ENCODE assay signal across 14 cellular contexts in genomic region chr2:18046558-18046957, GRCh38.
DNase-seq lines count a peak whose midpoint lies in the region; ATAC-seq and TF ChIP-seq lines count a peak whose summit lies in the region.
"Had no signal": no experiment of that assay in that cellular context is flagged by ENCODE, and none has a peak within 500 bp of the region (broad histone marks: within the 10 kb centered on the region; RNA-seq: fewer than 3 reads in every experiment).

No MANE protein-coding gene starts in this region.

- H3K27me3 Mint-ChIP-seq in HFFc6 (ENCODE audit: insufficient read depth): no peaks in the 10 kb centered on the region; the same call in none of the 2 replicates

- H3K4me3 Mint-ChIP-seq in HFFc6: no peak overlapping the region; the same call in 1 of the 2 replicates
- H3K4me3 Mint-ChIP-seq: naive B cell had no signal

- peak overlapping the region; percentile 79 for H3K4me2 ChIP-seq in skeletal muscle satellite cell (ENCODE audit: low read length)

- no peaks in the 10 kb centered on the region for H3K36me3 Mint-ChIP-seq in HFFc6 (ENCODE audit: low read depth)
- H3K36me3 Mint-ChIP-seq: naive B cell had no signal

- H3K36me3 ChIP-seq in SJCRH30: no peaks in the 10 kb centered on the region
- no peaks in the 10 kb centered on the region for H3K36me3 ChIP-seq in skeletal muscle satellite cell (ENCODE audit: insufficient read depth, low read length)

- H3K9me3 ChIP-seq in SJCRH30 (replicated peaks) (peaks cover 12% of the 10 kb centered on the region), skeletal muscle satellite cell (replicated peaks; ENCODE audit: low read length) (no peaks in the 10 kb centered on the region)
- H3K9me3 ChIP-seq: Caco-2 had no signal

- TF ChIP-seq CTCF in HFFc6 (IDR thresholded peaks at IDR 0.05) (no peak), GM13976 (IDR thresholded peaks at IDR 0.05; ENCODE audit: borderline replicate concordance, control extremely low read depth, extremely low read depth, insufficient read depth, missing control alignments) (no peak)

- H3K4me1 ChIP-seq in SJCRH30: peaks cover 29% of the 10 kb centered on the region
- peaks cover 27% of the 10 kb centered on the region for H3K4me1 ChIP-seq in skeletal muscle satellite cell (ENCODE audit: control insufficient read depth, insufficient read depth, low read length)
- H3K4me1 ChIP-seq: Caco-2 had no signal

- H3K27ac ChIP-seq in SJCRH30: peak overlapping the region; percentile 99

- H3K27me3 ChIP-seq in SJCRH30 (no peaks in the 10 kb centered on the region), skeletal muscle satellite cell (ENCODE audit: control insufficient read depth, insufficient read depth, low read length) (no peaks in the 10 kb centered on the region)

- peak overlapping the region; percentile 60; the same call in 1 of the 2 replicates for H3K27ac Mint-ChIP-seq in HFFc6
- H3K27ac Mint-ChIP-seq: naive B cell had no signal

- ATAC-seq in GM19035 (IDR thresholded peaks at IDR 0.05; ENCODE audit: unreplicated experiment): no peak
- ATAC-seq in HG02610 (IDR thresholded peaks at IDR 0.05; ENCODE audit: unreplicated experiment): no peak
- ATAC-seq: GM12878 had no signal

- in situ Hi-C loops in GM13976 (cut with MboI; ENCODE audit: low sequenced_read_pairs, unreplicated experiment): no loop called here

- DNase-seq in HFFc6 (peak; percentile 46), SJCRH30 (no peak), globus pallidus (ENCODE audit: low spot score) (peak; percentile 13), NCI-H146 (lab: John Stamatoyannopoulos, UW) (no peak), GM13976 (ENCODE audit: low spot score) (no peak)
- DNase-seq: activated CD8-positive, alpha-beta memory T cell treated with anti-CD3 and anti-CD28 coated beads for 24 hours; activated naive CD4-positive, alpha-beta T cell treated with anti-CD3 and anti-CD28 coated beads, Interleukin-2, amount 50 U/mL, for 16 hours; Caco-2; naive B cell; NCI-H1105 had no signal

- H3K4me3 ChIP-seq in SJCRH30 (peak overlapping the region; percentile 1), skeletal muscle satellite cell (ENCODE audit: low read length) (no peak overlapping the region)
- H3K4me3 ChIP-seq: GM12878 had no signal

- peaks cover 40% of the 10 kb centered on the region for H3K4me1 Mint-ChIP-seq in HFFc6 (ENCODE audit: low read depth)
- H3K4me1 Mint-ChIP-seq: naive B cell had no signal

- H3K9me3 Mint-ChIP-seq in HFFc6: peaks cover 6% of the 10 kb centered on the region; the same call in 1 of the 2 replicates

- no peak overlapping the region for H3K9ac ChIP-seq in skeletal muscle satellite cell (ENCODE audit: low read depth, low read length)

Comparison
In these comparisons a context has a peak if more than half of its experiments do, and no peak if none do; other contexts are left out.
1. DNase-seq: peak in HFFc6 (single experiment) and globus pallidus (single experiment); none in SJCRH30 (0 of 2), NCI-H146 (single experiment) and GM13976 (single experiment).